26 cellular contexts compared by ENCODE assay signal in genomic region chr6:143157146-143157545, GRCh38.
A peak's percentile ranks its signal among the peaks of the same experiment; 100 is the strongest.
DNase-seq lines count a peak whose midpoint lies in the region; ATAC-seq and TF ChIP-seq lines count a peak whose summit lies in the region.
"Had no signal": no experiment of that assay in that cellular context is flagged by ENCODE, and none has a peak within 500 bp of the region (broad histone marks: within the 10 kb centered on the region; RNA-seq: fewer than 3 reads in every experiment).

No MANE protein-coding gene starts in this region.

- no peak overlapping the region for H2BK120ac ChIP-seq in mesendoderm (ENCODE audit: low read depth, low read length)

- no peak overlapping the region for H2BK5ac ChIP-seq in mesendoderm (ENCODE audit: low read length)

- H3K36me3 Mint-ChIP-seq in activated naive CD4-positive, alpha-beta T cell treated with anti-CD3 and anti-CD28 coated beads, Interleukin-2, amount 50 U/mL, for 72 hours: no peaks in the 10 kb centered on the region

- no peaks in the 10 kb centered on the region for H4K20me1 ChIP-seq in PC-9 (ENCODE audit: insufficient read depth)

- no peak overlapping the region for H3K18ac ChIP-seq in mesendoderm (ENCODE audit: low read length)

- no peak overlapping the region for H3K9ac ChIP-seq in mesendoderm (ENCODE audit: low read length)

- no peaks in the 10 kb centered on the region for H3K79me1 ChIP-seq in mesendoderm (ENCODE audit: low read length)

- H3K27me3 ChIP-seq in PC-9 (ENCODE audit: insufficient read depth, low read depth): no peaks in the 10 kb centered on the region
- H3K27me3 ChIP-seq in mesendoderm (ENCODE audit: insufficient read depth, low read length, poor library complexity): no peaks in the 10 kb centered on the region
- H3K27me3 ChIP-seq: gastrocnemius medialis, sigmoid colon, upper lobe of right lung had no signal

- no peak overlapping the region for H3K23ac ChIP-seq in mesendoderm (ENCODE audit: low read length)

- H3K9me3 Mint-ChIP-seq in activated naive CD4-positive, alpha-beta T cell treated with anti-CD3 and anti-CD28 coated beads, Interleukin-2, amount 50 U/mL, for 72 hours: peaks cover 0 to 4% of the 10 kb centered on the region in 2 donors
- H3K9me3 Mint-ChIP-seq: stimulated activated memory B cell treated with anti-CD40 and anti-IgM and Interleukin-4, amounts not matched to agents 10 μg/mL and 1 μg/mL and 100 μg/mL, for 72 hours had no signal

- intact Hi-C loops in PC-9 (cut with micrococcal nuclease; ENCODE audit: unreplicated experiment): no loop called here

- TF ChIP-seq CTCF in PC-9 (conservative IDR thresholded peaks at IDR 0.05): no peak

- H3K4me3 ChIP-seq in PC-9: no peak overlapping the region
- H3K4me3 ChIP-seq in mesendoderm (ENCODE audit: low read length): no peak overlapping the region
- H3K4me3 ChIP-seq: gastrocnemius medialis, sigmoid colon, upper lobe of right lung had no signal

- no peaks in the 10 kb centered on the region for H3F3A ChIP-seq in PC-9 (ENCODE audit: insufficient read depth, low read depth)

- CTCF ChIA-PET in PC-9 (lab: Charles Lee): no interaction called here

- no peak for ATAC-seq in activated naive CD4-positive, alpha-beta T cell treated with anti-CD3 and anti-CD28 coated beads, Interleukin-2, amount 50 U/mL, for 72 hours
- ATAC-seq in GM21737 (IDR thresholded peaks at IDR 0.05; ENCODE audit: unreplicated experiment): no peak
- ATAC-seq: activated CD4-positive, alpha-beta T cell treated with anti-CD3 and anti-CD28 coated beads for 36 hours; gastrocnemius medialis; left colon; stimulated activated memory B cell treated with anti-CD40 and anti-IgM and Interleukin-4, amounts not matched to agents 10 μg/mL and 1 μg/mL and 100 μg/mL, for 72 hours; upper lobe of right lung had no signal

- H4K5ac ChIP-seq in mesendoderm (ENCODE audit: low read length): no peak overlapping the region

- WGBS in mesendoderm (ENCODE audit: extremely low coverage, insufficient coverage, low lambda C conversion rate): no CpG with 5 or more reads among the region's 2 CpGs

- no peak overlapping the region for H3K27ac ChIP-seq in PC-9
- H3K27ac ChIP-seq in mesendoderm (ENCODE audit: low read depth, low read length): no peak overlapping the region
- H3K27ac ChIP-seq: gastrocnemius medialis, sigmoid colon, upper lobe of right lung had no signal

- H3K27ac Mint-ChIP-seq in activated naive CD4-positive, alpha-beta T cell treated with anti-CD3 and anti-CD28 coated beads, Interleukin-2, amount 50 U/mL, for 72 hours: peak overlapping the region in 1 of 2 donors; percentile 8
- H3K27ac Mint-ChIP-seq: activated CD4-positive, alpha-beta T cell treated with anti-CD3 and anti-CD28 coated beads for 36 hours; CD4-positive, CD25-positive, alpha-beta regulatory T cell; stimulated activated memory B cell treated with anti-CD40 and anti-IgM and Interleukin-4, amounts not matched to agents 10 μg/mL and 1 μg/mL and 100 μg/mL, for 72 hours had no signal

- no peak overlapping the region for H2BK15ac ChIP-seq in mesendoderm (replicated peaks; ENCODE audit: low read depth)

- H2AK5ac ChIP-seq in mesendoderm (ENCODE audit: low read length): no peak overlapping the region

- no peak overlapping the region for H4K8ac ChIP-seq in mesendoderm (ENCODE audit: low read depth, low read length)

- no peak overlapping the region for H3K4me2 ChIP-seq in PC-9
- H3K4me2 ChIP-seq in mesendoderm (ENCODE audit: low read length): no peak overlapping the region

- H3K4me1 ChIP-seq in PC-9 (replicated peaks; ENCODE audit: insufficient read depth) (0 out of 2 replicates have a peak, but pooled peaks cover 7% of the 10 kb centered on the region), mesendoderm (ENCODE audit: control insufficient read depth, low read depth, low read length) (no peaks in the 10 kb centered on the region)
- H3K4me1 ChIP-seq: sigmoid colon had no signal

- H3K56ac ChIP-seq in mesendoderm (ENCODE audit: low read length): no peak overlapping the region

- no peaks in the 10 kb centered on the region for H3K9me2 ChIP-seq in PC-9 (ENCODE audit: insufficient read depth)

- H3K36me3 ChIP-seq in PC-9 (ENCODE audit: low read depth) (no peaks in the 10 kb centered on the region; the same call in 1 of the 2 replicates), mesendoderm (ENCODE audit: control insufficient read depth, insufficient read depth, low read length) (no peaks in the 10 kb centered on the region)
- H3K36me3 ChIP-seq: gastrocnemius medialis, sigmoid colon, upper lobe of right lung had no signal

- H2AFZ ChIP-seq in PC-9: no peak overlapping the region

- H3K79me2 ChIP-seq in PC-9 (ENCODE audit: low read depth): no peaks in the 10 kb centered on the region; the same call in 1 of the 2 replicates
- H3K79me2 ChIP-seq in mesendoderm (ENCODE audit: control insufficient read depth, insufficient read depth, low read length): no peaks in the 10 kb centered on the region

- H3K9me3 ChIP-seq in PC-9 (ENCODE audit: insufficient read depth, low read depth): no peaks in the 10 kb centered on the region
- H3K9me3 ChIP-seq: gastrocnemius medialis, sigmoid colon, upper lobe of right lung had no signal

- POLR2A ChIA-PET in PC-9 (lab: Charles Lee; ENCODE audit: unreplicated experiment): no interaction called here

- H3K4ac ChIP-seq in mesendoderm (ENCODE audit: low read depth, low read length): no peak overlapping the region

- peak; percentile 85 for DNase-seq in EH (ENCODE audit: low read depth)
- DNase-seq in PC-9: peak; percentile 9 to 43
- DNase-seq in dedifferentiated amniotic fluid mesenchymal stem cell (ENCODE audit: extremely low spot score): peak; percentile 60
- peak; percentile 11 for DNase-seq in mesendoderm
- DNase-seq in activated naive CD4-positive, alpha-beta T cell treated with anti-CD3 and anti-CD28 coated beads, Interleukin-2, amount 50 U/mL, for 72 hours (ENCODE audit: low spot score in 2 of 2): no peak
- DNase-seq in activated effector memory CD4-positive, alpha-beta T cell treated with Interleukin-2 at 50 U/mL for 16 hours: no peak
- no peak for DNase-seq in cerebellar cortex (ENCODE audit: low spot score)
- DNase-seq: activated CD4-positive, alpha-beta T cell treated with anti-CD3 and anti-CD28 coated beads for 36 hours; activated gamma-delta T cell; CD4-positive, CD25-positive, alpha-beta regulatory T cell; central memory CD4-positive, alpha-beta T cell; gastrocnemius medialis; HCEC 1CT; hippocampal formation; KG1; left colon; MM.1S; NCI-H2029 treated with DMSO at 0.1 percent for 48 hours; NCI-H2227 treated with DMSO at 0.1 percent for 48 hours; RPMI8226; sigmoid colon; stimulated activated CD4-positive, alpha-beta T cell treated with anti-CD3 and anti-CD28 coated beads, Interleukin-4, amount 100 ng/mL, for 4 hours; substantia nigra; upper lobe of right lung had no signal

- no TSS peak for BruUV-seq in PC-9 (replicated peaks; lab: Mats Ljungman, UMichigan)

Comparison
In these comparisons a context has a peak if more than half of its experiments do, and no peak if none do; other contexts are left out.
1. DNase-seq: peak in EH (single experiment), PC-9 (2 of 2), dedifferentiated amniotic fluid mesenchymal stem cell (single experiment) and mesendoderm (single experiment); none in activated naive CD4-positive, alpha-beta T cell treated with anti-CD3 and anti-CD28 coated beads, Interleukin-2, amount 50 U/mL, for 72 hours (0 of 2), activated effector memory CD4-positive, alpha-beta T cell treated with Interleukin-2 at 50 U/mL for 16 hours (single experiment) and cerebellar cortex (single experiment).